11 cellular contexts compared by ENCODE assay signal in genomic region chr2:30359644-30360167, GRCh38.
DNase-seq lines count a peak whose midpoint lies in the region; ATAC-seq and TF ChIP-seq lines count a peak whose summit lies in the region.
"Had no signal": no experiment of that assay in that cellular context is flagged by ENCODE, and none has a peak within 500 bp of the region (broad histone marks: within the 10 kb centered on the region; RNA-seq: fewer than 3 reads in every experiment).

No MANE protein-coding gene starts in this region.

- ATAC-seq in GM21737 (IDR thresholded peaks at IDR 0.05; ENCODE audit: unreplicated experiment) = no peak
- no peak for ATAC-seq in HG02981 (IDR thresholded peaks at IDR 0.05; ENCODE audit: unreplicated experiment)

- no peaks in the 10 kb centered on the region for H3K27me3 ChIP-seq in esophagus squamous epithelium
- no peaks in the 10 kb centered on the region for H3K27me3 ChIP-seq in thyroid gland

- H3K4me1 ChIP-seq in esophagus squamous epithelium (peaks cover 11 to 42% (median 25%) of the 10 kb centered on the region in 3 donors), thyroid gland (peaks cover 66 to 75% of the 10 kb centered on the region in 2 donors)

- H3K36me3 ChIP-seq in esophagus squamous epithelium = no peaks in the 10 kb centered on the region
- H3K36me3 ChIP-seq in thyroid gland = no peaks in the 10 kb centered on the region

- TF ChIP-seq CTCF in esophagus squamous epithelium (IDR thresholded peaks at IDR 0.05) = no peak
- peak in 1 of 6 experiments; percentile 5 for TF ChIP-seq CTCF in thyroid gland (IDR thresholded peaks at IDR 0.05)
- TF ChIP-seq CTCF in GM13977 (IDR thresholded peaks at IDR 0.05; ENCODE audit: extremely low read depth, insufficient read depth, missing control alignments) = no peak

- H3K4me3 ChIP-seq in esophagus squamous epithelium (no peak overlapping the region), thyroid gland (replicated peaks in 1 of 3) (no peak overlapping the region)

- in situ Hi-C loops in GM13977 (cut with MboI; ENCODE audit: low pct_unique_long_range_greater_than_20kb, low sequenced_read_pairs, unreplicated experiment) = no loop called here

- intact Hi-C loops in esophagus squamous epithelium (cut with DNase I) = no loop called here
- intact Hi-C loops in thyroid gland (cut with DNase I) = loop anchor here (10.0 kb wide), 1 partner anchor 85 kb away; the partner anchor contains the start of gene LCLAT1

- WGBS in esophagus squamous epithelium, 2 donors = 23 to 63% methylated on average over 1 to 6 of the region's 7 CpGs
- 16 to 29% methylated on average over 4 to 6 of the region's 7 CpGs for WGBS in thyroid gland, 2 donors

- H3K27ac ChIP-seq in esophagus squamous epithelium (peak overlapping the region; percentile 43 to 81 (median 54)), thyroid gland (peak overlapping the region; percentile 86 to 98 (median 97))
- H3K27ac ChIP-seq: KMS-11 had no signal

- DNase-seq in NCI-H82 (lab: John Stamatoyannopoulos, UW) = peak; percentile 64
- no peak for DNase-seq in NCI-H82 treated with DMSO at 0.1 percent for 48 hours (lab: John Stamatoyannopoulos, UW; ENCODE audit: unreplicated experiment)
- no peak for DNase-seq in esophagus squamous epithelium (lab: John Stamatoyannopoulos, UW)
- peak; percentile 85 for DNase-seq in mesenteric fat pad (ENCODE audit: low spot score)
- DNase-seq in thyroid gland = peak; percentile 89 to 91
- no peak for DNase-seq in GM13977 (ENCODE audit: low spot score)
- DNase-seq: activated CD4-positive, alpha-beta T cell treated with anti-CD3 and anti-CD28 coated beads for 1 hour; nucleus accumbens had no signal

- TF ChIP-seq POLR2A in esophagus squamous epithelium (IDR thresholded peaks at IDR 0.05) (no peak), thyroid gland (IDR thresholded peaks at IDR 0.05) (peak in 1 of 2 donors; percentile 64)

- H3K9me3 ChIP-seq in esophagus squamous epithelium (no peaks in the 10 kb centered on the region), thyroid gland (no peaks in the 10 kb centered on the region)

Comparison
In these comparisons a context has a peak if more than half of its experiments do, and no peak if none do; other contexts are left out.
1. DNase-seq: peak in NCI-H82 (single experiment), mesenteric fat pad (single experiment) and thyroid gland (2 of 2); none in NCI-H82 treated with DMSO at 0.1 percent for 48 hours (single experiment), esophagus squamous epithelium (single experiment) and GM13977 (single experiment).